ENCODE assay signal across 27 cellular contexts in the genomic region with DNA sequence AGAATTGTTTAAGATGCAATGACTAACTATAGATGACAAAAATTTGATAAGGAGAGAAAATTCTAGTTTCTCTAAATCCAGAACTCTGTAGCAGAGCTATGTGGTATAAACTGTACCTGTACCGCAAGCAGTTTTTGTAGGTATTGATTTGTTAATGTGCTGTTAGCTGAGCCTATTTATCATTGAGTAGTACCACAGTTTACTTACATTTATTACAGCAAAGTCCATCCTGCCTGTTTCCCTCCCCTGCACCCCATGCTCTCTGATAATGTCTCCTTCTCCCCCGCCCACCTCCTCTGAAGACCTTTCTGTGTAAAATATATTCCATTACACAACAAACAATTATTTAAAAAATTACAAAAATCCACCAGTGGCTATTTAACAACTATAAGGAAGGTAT.
"Had no signal": no experiment of that assay in that cellular context is flagged by ENCODE, and none has a peak within 500 bp of the region (broad histone marks: within the 10 kb centered on the region; RNA-seq: fewer than 3 reads in every experiment).

No MANE protein-coding gene starts in this region.

- H3K4me3 ChIP-seq: colonic mucosa, coronary artery, dorsolateral prefrontal cortex, esophagus muscularis mucosa, esophagus squamous epithelium, gastrocnemius medialis, gastroesophageal sphincter, heart left ventricle had no signal

- ATAC-seq: effector memory CD8-positive, alpha-beta T cell; esophagus mucosa; foreskin keratinocyte; gastrocnemius medialis; gastroesophageal sphincter; heart left ventricle had no signal

- H3K9me3 ChIP-seq: colonic mucosa, esophagus muscularis mucosa, esophagus squamous epithelium, gastrocnemius medialis, gastroesophageal sphincter had no signal

- H3K36me3 ChIP-seq: colonic mucosa, esophagus muscularis mucosa, esophagus squamous epithelium, gastrocnemius medialis, gastroesophageal sphincter, heart left ventricle had no signal

- FAIRE-seq: endometrium, endothelial cell of umbilical vein, frontal cortex had no signal

- DNase-seq: colonic mucosa; cortex of kidney; dermis blood vessel endothelial cell; dorsolateral prefrontal cortex; effector CD4-positive, alpha-beta T cell; effector CD8-positive, alpha-beta T cell; effector memory CD4-positive, alpha-beta T cell; effector memory CD8-positive, alpha-beta T cell; endodermal cell; erythroblast; esophagus squamous epithelium; foreskin fibroblast; foreskin keratinocyte; foreskin melanocyte; gastrocnemius medialis; glutamatergic neuron; head of caudate nucleus; heart left ventricle had no signal

- H3K4me1 ChIP-seq: colonic mucosa, esophagus muscularis mucosa, esophagus squamous epithelium, foreskin keratinocyte, gastrocnemius medialis, gastroesophageal sphincter had no signal

- H3K27me3 ChIP-seq: colonic mucosa, dorsolateral prefrontal cortex, esophagus muscularis mucosa, gastrocnemius medialis, gastroesophageal sphincter, heart left ventricle had no signal

- H3K4me3 Mint-ChIP-seq: dendritic cell treated with granulocyte-macrophage colony-stimulating factor and Interleukin-4, amounts not matched to agents 40 ng/mL and 50 ng/mL, for 4 days; effector memory CD8-positive, alpha-beta T cell; endodermal cell had no signal

- H3K27me3 Mint-ChIP-seq: effector memory CD8-positive, alpha-beta T cell had no signal

- H3K27ac ChIP-seq: colonic mucosa, coronary artery, dorsolateral prefrontal cortex, epithelial cell of prostate, esophagus muscularis mucosa, esophagus squamous epithelium, foreskin keratinocyte, gastrocnemius medialis, gastroesophageal sphincter, heart left ventricle had no signal

- H3K27ac Mint-ChIP-seq: dendritic cell treated with granulocyte-macrophage colony-stimulating factor and Interleukin-4, amounts not matched to agents 40 ng/mL and 50 ng/mL, for 4 days; effector memory CD8-positive, alpha-beta T cell; endodermal cell had no signal
